Comparison of ENCODE assay signal across 28 cellular contexts in genomic region chr9:126937444-126937843, GRCh38.
"Had no signal": no experiment of that assay in that cellular context is flagged by ENCODE, and none has a peak within 500 bp of the region (broad histone marks: within the 10 kb centered on the region; RNA-seq: fewer than 3 reads in every experiment).

No MANE protein-coding gene starts in this region.

- H3K9ac ChIP-seq: neural progenitor cell, parathyroid adenoma had no signal

- H3K9me3 ChIP-seq: ovary, psoas muscle, suprapubic skin, testis, tibial artery, transverse colon, upper lobe of right lung, uterus had no signal

- H3K4me1 ChIP-seq: parathyroid adenoma, psoas muscle, testis, tibial artery, uterus had no signal

- H3K27ac ChIP-seq: neural progenitor cell, ovary, parathyroid adenoma, psoas muscle, skin epidermis, spleen, suprapubic skin, testis, tibial artery, transverse colon, upper lobe of right lung, uterus had no signal

- H3K27me3 ChIP-seq: neural progenitor cell, ovary, spleen, suprapubic skin, testis, tibial artery, transverse colon, upper lobe of right lung, uterus had no signal

- ATAC-seq: natural killer cell; psoas muscle; right cardiac atrium; sciatic nerve; stimulated activated memory B cell treated with anti-CD40 and anti-IgM and Interleukin-4, amounts not matched to agents 10 μg/mL and 1 μg/mL and 100 μg/mL, for 72 hours; stimulated activated naive CD8-positive, alpha-beta T cell treated with anti-CD3 and anti-CD28 coated beads, Interleukin-15, amount 100 ng/mL, for 72 hours; stimulated activated naive CD8-positive, alpha-beta T cell treated with anti-CD3 and anti-CD28 coated beads, Interleukin-15, Interleukin-2, amounts not matched to agents 100 U/mL and 50 U/mL, for 24 hours; upper lobe of right lung had no signal

- H3K4me2 ChIP-seq: neural progenitor cell, smooth muscle cell had no signal

- DNase-seq: natural killer cell; occipital lobe; ovary; posterior cingulate gyrus; psoas muscle; right cardiac atrium; spleen; stimulated activated CD4-positive, alpha-beta T cell treated with anti-CD3 and anti-CD28 coated beads, Interleukin-12 subunit alpha, Interleukin-12 subunit beta, amount 100 ng/mL, for 4 hours; stimulated activated CD4-positive, alpha-beta T cell treated with anti-CD3 and anti-CD28 coated beads, Interleukin-1b, Interleukin-23, amount 100 ng/mL, for 48 hours; stimulated activated CD4-positive, alpha-beta T cell treated with anti-CD3 and anti-CD28 coated beads, Interleukin-4, amount 100 ng/mL, for 1 hour; stimulated activated CD4-positive, alpha-beta T cell treated with anti-CD3 and anti-CD28 coated beads, Interleukin-4, amount 100 ng/mL, for 4 hours; stimulated activated CD8-positive, alpha-beta memory T cell treated with anti-CD3 and anti-CD28 coated beads, Interleukin-4, amount 100 ng/mL, for 48 hours; stimulated activated naive CD4-positive, alpha-beta T cell; stimulated activated naive CD8-positive, alpha-beta T cell treated with anti-CD3 and anti-CD28 coated beads, Interleukin-15, amount 100 ng/mL, for 72 hours; stimulated activated naive CD8-positive, alpha-beta T cell treated with anti-CD3 and anti-CD28 coated beads, Interleukin-15, Interleukin-2, amounts not matched to agents 100 U/mL and 50 U/mL, for 24 hours; substantia nigra; testis; tibial artery; transverse colon; upper lobe of right lung; uterus had no signal

- H3K36me3 ChIP-seq: neural progenitor cell, ovary, spleen, suprapubic skin, tibial artery, transverse colon, upper lobe of right lung, uterus had no signal

- H2AFZ ChIP-seq: neural progenitor cell, parathyroid adenoma had no signal

- H3K4me3 ChIP-seq: neural progenitor cell, ovary, psoas muscle, skin epidermis, smooth muscle cell, spleen, suprapubic skin, testis, tibial artery, transverse colon, upper lobe of right lung, uterus had no signal
